In the genomic region with DNA sequence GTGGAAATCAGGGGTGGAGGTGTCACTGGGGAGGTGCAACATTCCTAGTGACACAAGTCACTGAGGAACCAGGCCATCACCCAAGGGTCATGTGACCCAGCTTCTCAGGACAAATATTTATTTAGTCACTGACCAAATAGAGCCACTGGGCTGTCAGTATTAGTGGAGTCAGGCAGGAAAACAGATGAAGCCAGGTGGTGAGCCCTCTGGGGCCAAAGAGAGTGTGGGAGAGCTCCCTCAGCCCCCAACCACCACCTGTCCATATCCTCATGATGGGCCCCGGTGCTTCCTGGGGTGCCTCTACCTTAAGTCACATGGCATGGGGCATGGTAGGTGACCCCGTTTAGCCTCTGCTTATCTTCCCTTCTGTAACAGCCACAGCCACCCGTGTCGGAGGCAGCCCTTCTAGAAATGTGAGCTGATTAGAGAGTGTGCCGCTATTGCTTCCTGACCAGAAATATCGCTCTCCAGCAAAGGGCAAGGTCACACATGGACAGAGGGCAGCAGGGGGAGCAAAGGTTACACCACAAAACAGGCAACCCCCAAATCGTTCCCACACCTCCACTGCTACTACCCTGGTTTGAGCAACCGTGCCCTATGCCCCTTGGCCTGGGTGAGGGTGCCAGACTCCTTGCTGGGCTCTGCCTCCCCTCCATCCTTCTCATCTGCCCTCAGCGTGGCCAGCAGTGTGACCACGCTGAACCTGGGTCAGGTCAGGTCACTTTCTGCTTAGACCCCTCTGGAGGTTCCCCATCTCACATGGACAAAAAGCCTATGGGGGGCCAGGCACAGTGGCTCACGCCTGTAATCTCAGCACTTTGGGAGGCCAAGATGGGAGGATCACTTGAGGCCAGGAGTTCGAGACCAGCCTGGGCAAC, we compare ENCODE assay signal across 1 cellular context.
TF ChIP-seq lines count a peak whose summit lies in the region.

No MANE protein-coding gene starts in this region.

TF ChIP-seq in HepG2, 621 proteins besides CTCF, POLR2A, EP300 and RAD21 (continued from another document and continues in another):
- TF ChIP-seq, protein P1, sequence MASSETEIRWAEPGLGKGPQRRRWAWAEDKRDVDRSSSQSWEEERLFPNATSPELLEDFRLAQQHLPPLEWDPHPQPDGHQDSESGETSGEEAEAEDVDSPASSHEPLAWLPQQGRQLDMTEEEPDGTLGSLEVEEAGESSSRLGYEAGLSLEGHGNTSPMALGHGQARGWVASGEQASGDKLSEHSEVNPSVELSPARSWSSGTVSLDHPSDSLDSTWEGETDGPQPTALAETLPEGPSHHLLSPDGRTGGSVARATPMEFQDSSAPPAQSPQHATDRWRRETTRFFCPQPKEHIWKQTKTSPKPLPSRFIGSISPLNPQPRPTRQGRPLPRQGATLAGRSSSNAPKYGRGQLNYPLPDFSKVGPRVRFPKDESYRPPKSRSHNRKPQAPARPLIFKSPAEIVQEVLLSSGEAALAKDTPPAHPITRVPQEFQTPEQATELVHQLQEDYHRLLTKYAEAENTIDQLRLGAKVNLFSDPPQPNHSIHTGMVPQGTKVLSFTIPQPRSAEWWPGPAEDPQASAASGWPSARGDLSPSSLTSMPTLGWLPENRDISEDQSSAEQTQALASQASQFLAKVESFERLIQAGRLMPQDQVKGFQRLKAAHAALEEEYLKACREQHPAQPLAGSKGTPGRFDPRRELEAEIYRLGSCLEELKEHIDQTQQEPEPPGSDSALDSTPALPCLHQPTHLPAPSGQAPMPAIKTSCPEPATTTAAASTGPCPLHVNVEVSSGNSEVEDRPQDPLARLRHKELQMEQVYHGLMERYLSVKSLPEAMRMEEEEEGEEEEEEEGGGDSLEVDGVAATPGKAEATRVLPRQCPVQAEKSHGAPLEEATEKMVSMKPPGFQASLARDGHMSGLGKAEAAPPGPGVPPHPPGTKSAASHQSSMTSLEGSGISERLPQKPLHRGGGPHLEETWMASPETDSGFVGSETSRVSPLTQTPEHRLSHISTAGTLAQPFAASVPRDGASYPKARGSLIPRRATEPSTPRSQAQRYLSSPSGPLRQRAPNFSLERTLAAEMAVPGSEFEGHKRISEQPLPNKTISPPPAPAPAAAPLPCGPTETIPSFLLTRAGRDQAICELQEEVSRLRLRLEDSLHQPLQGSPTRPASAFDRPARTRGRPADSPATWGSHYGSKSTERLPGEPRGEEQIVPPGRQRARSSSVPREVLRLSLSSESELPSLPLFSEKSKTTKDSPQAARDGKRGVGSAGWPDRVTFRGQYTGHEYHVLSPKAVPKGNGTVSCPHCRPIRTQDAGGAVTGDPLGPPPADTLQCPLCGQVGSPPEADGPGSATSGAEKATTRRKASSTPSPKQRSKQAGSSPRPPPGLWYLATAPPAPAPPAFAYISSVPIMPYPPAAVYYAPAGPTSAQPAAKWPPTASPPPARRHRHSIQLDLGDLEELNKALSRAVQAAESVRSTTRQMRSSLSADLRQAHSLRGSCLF (CRISPR knock-in tag; IDR thresholded peaks at IDR 0.05; ENCODE audit: borderline replicate concordance): no peak
- TF ChIP-seq HIVEP1 (CRISPR knock-in tag; IDR thresholded peaks at IDR 0.05) (peak; percentile 29; the same call in 1 of the 2 replicates), KLF12 (CRISPR knock-in tag; IDR thresholded peaks at IDR 0.05; ENCODE audit: borderline replicate concordance) (no peak), BORCS8-MEF2B (CRISPR knock-in tag; IDR thresholded peaks at IDR 0.05) (no peak), TBL1XR1 (IDR thresholded peaks at IDR 0.05; ENCODE audit: borderline replicate concordance, low read length, partially characterized antibody) (peak; percentile 30), ZSCAN12 (CRISPR knock-in tag; IDR thresholded peaks at IDR 0.05) (no peak), ZNF572 (CRISPR knock-in tag; IDR thresholded peaks at IDR 0.05) (0 out of 2 replicates have a peak, but pooled peaks have one; percentile 76), MAFG (CRISPR knock-in tag; IDR thresholded peaks at IDR 0.05) (no peak), ZNF431 (CRISPR knock-in tag; IDR thresholded peaks at IDR 0.05; ENCODE audit: borderline replicate concordance, low read depth) (no peak), IRF2 (CRISPR knock-in tag; IDR thresholded peaks at IDR 0.05) (peak; percentile 67), KDM2A (CRISPR knock-in tag; IDR thresholded peaks at IDR 0.05; ENCODE audit: borderline replicate concordance, low read depth) (peak; percentile 69), ZNF343 (CRISPR knock-in tag; IDR thresholded peaks at IDR 0.05) (no peak), ZNF335 (CRISPR knock-in tag; IDR thresholded peaks at IDR 0.05) (no peak), CBFB (CRISPR knock-in tag; IDR thresholded peaks at IDR 0.05) (peak; percentile 80; the same call in 1 of the 2 replicates), NFRKB (IDR thresholded peaks at IDR 0.05) (no peak), ZNF234 (CRISPR knock-in tag; conservative IDR thresholded peaks at IDR 0.05) (peak; percentile 94; the same call in 1 of the 2 replicates), TEAD3 (CRISPR knock-in tag; optimal IDR thresholded peaks at IDR 0.05; ENCODE audit: borderline replicate concordance) (peak; percentile 96), KDM3A (CRISPR knock-in tag; IDR thresholded peaks at IDR 0.05; ENCODE audit: low read depth) (0 out of 2 replicates have a peak, but pooled peaks have one; percentile 11)
- TF ChIP-seq, protein P2, sequence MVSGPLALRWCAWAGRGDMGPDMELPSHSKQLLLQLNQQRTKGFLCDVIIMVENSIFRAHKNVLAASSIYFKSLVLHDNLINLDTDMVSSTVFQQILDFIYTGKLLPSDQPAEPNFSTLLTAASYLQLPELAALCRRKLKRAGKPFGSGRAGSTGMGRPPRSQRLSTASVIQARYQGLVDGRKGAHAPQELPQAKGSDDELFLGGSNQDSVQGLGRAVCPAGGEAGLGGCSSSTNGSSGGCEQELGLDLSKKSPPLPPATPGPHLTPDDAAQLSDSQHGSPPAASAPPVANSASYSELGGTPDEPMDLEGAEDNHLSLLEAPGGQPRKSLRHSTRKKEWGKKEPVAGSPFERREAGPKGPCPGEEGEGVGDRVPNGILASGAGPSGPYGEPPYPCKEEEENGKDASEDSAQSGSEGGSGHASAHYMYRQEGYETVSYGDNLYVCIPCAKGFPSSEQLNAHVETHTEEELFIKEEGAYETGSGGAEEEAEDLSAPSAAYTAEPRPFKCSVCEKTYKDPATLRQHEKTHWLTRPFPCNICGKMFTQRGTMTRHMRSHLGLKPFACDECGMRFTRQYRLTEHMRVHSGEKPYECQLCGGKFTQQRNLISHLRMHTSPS (CRISPR knock-in tag; IDR thresholded peaks at IDR 0.05; ENCODE audit: low read depth): peak; percentile 94
- TF ChIP-seq, protein P3, sequence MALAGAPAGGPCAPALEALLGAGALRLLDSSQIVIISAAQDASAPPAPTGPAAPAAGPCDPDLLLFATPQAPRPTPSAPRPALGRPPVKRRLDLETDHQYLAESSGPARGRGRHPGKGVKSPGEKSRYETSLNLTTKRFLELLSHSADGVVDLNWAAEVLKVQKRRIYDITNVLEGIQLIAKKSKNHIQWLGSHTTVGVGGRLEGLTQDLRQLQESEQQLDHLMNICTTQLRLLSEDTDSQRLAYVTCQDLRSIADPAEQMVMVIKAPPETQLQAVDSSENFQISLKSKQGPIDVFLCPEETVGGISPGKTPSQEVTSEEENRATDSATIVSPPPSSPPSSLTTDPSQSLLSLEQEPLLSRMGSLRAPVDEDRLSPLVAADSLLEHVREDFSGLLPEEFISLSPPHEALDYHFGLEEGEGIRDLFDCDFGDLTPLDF (CRISPR knock-in tag; IDR thresholded peaks at IDR 0.05): no peak
- TF ChIP-seq, protein P4, sequence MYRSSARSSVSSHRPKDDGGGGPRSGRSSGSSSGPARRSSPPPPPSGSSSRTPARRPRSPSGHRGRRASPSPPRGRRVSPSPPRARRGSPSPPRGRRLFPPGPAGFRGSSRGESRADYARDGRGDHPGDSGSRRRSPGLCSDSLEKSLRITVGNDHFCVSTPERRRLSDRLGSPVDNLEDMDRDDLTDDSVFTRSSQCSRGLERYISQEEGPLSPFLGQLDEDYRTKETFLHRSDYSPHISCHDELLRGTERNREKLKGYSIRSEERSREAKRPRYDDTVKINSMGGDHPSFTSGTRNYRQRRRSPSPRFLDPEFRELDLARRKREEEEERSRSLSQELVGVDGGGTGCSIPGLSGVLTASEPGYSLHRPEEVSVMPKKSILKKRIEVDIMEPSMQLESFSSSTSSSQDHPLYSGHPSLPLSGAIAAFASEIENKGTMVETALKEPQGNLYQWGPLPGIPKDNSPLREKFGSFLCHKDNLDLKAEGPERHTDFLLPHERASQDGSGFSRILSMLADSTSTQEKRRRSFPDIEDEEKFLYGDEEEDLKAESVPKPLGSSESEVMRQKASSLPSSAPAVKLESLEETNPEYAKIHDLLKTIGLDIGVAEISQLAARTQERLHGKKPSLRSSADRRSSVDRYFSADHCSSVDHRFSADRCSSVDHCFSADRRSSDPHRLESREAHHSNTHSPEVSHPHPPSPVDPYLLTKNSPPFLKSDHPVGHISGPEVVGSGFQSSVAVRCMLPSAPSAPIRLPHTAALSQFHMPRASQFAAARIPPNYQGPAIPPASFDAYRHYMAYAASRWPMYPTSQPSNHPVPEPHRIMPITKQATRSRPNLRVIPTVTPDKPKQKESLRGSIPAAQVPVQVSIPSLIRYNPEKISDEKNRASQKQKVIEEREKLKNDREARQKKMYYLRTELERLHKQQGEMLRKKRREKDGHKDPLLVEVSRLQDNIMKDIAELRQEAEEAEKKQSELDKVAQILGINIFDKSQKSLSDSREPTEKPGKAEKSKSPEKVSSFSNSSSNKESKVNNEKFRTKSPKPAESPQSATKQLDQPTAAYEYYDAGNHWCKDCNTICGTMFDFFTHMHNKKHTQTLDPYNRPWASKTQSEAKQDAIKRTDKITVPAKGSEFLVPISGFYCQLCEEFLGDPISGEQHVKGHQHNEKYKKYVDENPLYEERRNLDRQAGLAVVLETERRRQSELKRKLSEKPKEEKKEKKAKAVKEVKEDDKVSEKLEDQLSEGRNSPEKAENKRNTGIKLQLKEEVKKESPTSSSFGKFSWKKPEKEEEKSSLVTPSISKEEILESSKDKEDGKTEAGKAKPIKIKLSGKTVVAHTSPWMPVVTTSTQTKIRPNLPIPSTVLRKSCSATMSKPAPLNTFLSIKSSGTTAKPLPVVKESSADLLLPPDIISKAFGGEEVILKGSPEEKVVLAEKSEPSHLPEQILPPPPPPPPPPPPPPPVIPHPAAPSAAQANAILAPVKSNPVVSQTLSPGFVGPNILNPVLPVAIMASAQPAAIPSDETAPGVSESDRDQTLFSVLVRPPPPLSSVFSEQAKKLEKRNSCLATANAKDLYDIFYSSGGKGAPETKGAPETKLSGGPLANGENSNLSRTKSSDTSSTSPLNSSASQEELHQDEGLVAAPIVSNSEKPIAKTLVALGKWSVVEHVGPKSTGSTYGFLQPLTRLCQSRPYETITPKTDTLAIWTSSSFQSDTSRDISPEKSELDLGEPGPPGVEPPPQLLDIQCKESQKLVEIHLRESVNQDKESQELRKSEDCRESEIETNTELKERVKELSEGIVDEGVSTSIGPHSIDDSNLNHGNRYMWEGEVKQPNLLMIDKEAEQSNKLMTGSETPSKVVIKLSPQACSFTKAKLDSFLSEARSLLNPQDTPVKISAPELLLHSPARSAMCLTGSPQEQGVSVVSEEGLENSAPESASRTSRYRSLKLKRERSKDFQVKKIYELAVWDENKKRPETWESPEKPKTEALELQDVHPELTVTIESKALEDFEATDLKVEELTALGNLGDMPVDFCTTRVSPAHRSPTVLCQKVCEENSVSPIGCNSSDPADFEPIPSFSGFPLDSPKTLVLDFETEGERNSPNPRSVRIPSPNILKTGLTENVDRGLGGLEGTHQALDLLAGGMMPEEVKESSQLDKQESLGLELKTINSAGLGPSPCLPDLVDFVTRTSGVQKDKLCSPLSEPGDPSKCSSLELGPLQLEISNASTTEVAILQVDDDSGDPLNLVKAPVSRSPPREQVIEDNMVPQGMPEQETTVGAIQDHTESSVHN (CRISPR knock-in tag; IDR thresholded peaks at IDR 0.05): no peak
- TF ChIP-seq, protein P5, sequence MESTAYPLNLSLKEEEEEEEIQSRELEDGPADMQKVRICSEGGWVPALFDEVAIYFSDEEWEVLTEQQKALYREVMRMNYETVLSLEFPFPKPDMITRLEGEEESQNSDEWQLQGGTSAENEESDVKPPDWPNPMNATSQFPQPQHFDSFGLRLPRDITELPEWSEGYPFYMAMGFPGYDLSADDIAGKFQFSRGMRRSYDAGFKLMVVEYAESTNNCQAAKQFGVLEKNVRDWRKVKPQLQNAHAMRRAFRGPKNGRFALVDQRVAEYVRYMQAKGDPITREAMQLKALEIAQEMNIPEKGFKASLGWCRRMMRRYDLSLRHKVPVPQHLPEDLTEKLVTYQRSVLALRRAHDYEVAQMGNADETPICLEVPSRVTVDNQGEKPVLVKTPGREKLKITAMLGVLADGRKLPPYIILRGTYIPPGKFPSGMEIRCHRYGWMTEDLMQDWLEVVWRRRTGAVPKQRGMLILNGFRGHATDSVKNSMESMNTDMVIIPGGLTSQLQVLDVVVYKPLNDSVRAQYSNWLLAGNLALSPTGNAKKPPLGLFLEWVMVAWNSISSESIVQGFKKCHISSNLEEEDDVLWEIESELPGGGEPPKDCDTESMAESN (CRISPR knock-in tag; conservative IDR thresholded peaks at IDR 0.05): no peak; the same call in 1 of the 2 replicates
- TF ChIP-seq, protein P6, sequence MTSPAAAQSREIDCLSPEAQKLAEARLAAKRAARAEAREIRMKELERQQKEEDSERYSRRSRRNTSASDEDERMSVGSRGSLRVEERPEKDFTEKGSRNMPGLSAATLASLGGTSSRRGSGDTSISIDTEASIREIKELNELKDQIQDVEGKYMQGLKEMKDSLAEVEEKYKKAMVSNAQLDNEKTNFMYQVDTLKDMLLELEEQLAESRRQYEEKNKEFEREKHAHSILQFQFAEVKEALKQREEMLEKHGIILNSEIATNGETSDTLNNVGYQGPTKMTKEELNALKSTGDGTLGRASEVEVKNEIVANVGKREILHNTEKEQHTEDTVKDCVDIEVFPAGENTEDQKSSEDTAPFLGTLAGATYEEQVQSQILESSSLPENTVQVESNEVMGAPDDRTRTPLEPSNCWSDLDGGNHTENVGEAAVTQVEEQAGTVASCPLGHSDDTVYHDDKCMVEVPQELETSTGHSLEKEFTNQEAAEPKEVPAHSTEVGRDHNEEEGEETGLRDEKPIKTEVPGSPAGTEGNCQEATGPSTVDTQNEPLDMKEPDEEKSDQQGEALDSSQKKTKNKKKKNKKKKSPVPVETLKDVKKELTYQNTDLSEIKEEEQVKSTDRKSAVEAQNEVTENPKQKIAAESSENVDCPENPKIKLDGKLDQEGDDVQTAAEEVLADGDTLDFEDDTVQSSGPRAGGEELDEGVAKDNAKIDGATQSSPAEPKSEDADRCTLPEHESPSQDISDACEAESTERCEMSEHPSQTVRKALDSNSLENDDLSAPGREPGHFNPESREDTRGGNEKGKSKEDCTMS (CRISPR knock-in tag; conservative IDR thresholded peaks at IDR 0.05): no peak
- TF ChIP-seq, protein P7, sequence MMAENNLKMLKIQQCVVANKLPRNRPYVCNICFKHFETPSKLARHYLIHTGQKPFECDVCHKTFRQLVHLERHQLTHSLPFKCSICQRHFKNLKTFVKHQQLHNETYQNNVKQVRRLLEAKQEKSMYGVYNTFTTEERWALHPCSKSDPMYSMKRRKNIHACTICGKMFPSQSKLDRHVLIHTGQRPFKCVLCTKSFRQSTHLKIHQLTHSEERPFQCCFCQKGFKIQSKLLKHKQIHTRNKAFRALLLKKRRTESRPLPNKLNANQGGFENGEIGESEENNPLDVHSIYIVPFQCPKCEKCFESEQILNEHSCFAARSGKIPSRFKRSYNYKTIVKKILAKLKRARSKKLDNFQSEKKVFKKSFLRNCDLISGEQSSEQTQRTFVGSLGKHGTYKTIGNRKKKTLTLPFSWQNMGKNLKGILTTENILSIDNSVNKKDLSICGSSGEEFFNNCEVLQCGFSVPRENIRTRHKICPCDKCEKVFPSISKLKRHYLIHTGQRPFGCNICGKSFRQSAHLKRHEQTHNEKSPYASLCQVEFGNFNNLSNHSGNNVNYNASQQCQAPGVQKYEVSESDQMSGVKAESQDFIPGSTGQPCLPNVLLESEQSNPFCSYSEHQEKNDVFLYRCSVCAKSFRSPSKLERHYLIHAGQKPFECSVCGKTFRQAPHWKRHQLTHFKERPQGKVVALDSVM (CRISPR knock-in tag; IDR thresholded peaks at IDR 0.05): peak; percentile 93
- TF ChIP-seq, protein P8, sequence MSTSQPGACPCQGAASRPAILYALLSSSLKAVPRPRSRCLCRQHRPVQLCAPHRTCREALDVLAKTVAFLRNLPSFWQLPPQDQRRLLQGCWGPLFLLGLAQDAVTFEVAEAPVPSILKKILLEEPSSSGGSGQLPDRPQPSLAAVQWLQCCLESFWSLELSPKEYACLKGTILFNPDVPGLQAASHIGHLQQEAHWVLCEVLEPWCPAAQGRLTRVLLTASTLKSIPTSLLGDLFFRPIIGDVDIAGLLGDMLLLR (CRISPR knock-in tag; IDR thresholded peaks at IDR 0.05): no peak
